33 cellular contexts compared by ENCODE assay signal in genomic region chr15:46616033-46616432, GRCh38.
"Had no signal": no experiment of that assay in that cellular context is flagged by ENCODE, and none has a peak within 500 bp of the region (broad histone marks: within the 10 kb centered on the region; RNA-seq: fewer than 3 reads in every experiment).

No MANE protein-coding gene starts in this region.

- H3K27me3 ChIP-seq: MG63 had no signal

- DNase-seq: Karpas-422, Kasumi-1, MG63, MM.1S, MV-4-11, NCI-H1048, NCI-H1092, NCI-H1092 treated with DMSO at 0.1 percent for 48 hours, NCI-H1105, NCI-H1105 treated with DMSO at 0.1 percent for 48 hours, NCI-H1417, NCI-H1417 treated with DMSO at 0.1 percent for 48 hours, NCI-H1436, NCI-H1436 treated with DMSO at 0.1 percent for 48 hours, NCI-H1694, NCI-H1694 treated with DMSO at 0.1 percent for 48 hours, NCI-H187, NCI-H187 treated with DMSO at 0.1 percent for 48 hours, NCI-H1930, NCI-H2029, NCI-H2029 treated with DMSO at 0.1 percent for 48 hours, NCI-H2081, NCI-H2081 treated with DMSO at 0.1 percent for 48 hours, NCI-H2107, NCI-H2171, NCI-H2171 treated with DMSO at 0.1 percent for 48 hours, NCI-H2227 treated with DMSO at 0.1 percent for 48 hours, NCI-H226, NCI-H345, NCI-H446, NCI-H446 treated with DMSO at 0.1 percent for 48 hours, NCI-H510A, NCI-H510A treated with DMSO at 0.1 percent for 48 hours had no signal

- H3K4me3 ChIP-seq: MG63 had no signal

- H3K36me3 ChIP-seq: MG63 had no signal

- H3K9me3 ChIP-seq: MG63 had no signal
